In the genomic region with DNA sequence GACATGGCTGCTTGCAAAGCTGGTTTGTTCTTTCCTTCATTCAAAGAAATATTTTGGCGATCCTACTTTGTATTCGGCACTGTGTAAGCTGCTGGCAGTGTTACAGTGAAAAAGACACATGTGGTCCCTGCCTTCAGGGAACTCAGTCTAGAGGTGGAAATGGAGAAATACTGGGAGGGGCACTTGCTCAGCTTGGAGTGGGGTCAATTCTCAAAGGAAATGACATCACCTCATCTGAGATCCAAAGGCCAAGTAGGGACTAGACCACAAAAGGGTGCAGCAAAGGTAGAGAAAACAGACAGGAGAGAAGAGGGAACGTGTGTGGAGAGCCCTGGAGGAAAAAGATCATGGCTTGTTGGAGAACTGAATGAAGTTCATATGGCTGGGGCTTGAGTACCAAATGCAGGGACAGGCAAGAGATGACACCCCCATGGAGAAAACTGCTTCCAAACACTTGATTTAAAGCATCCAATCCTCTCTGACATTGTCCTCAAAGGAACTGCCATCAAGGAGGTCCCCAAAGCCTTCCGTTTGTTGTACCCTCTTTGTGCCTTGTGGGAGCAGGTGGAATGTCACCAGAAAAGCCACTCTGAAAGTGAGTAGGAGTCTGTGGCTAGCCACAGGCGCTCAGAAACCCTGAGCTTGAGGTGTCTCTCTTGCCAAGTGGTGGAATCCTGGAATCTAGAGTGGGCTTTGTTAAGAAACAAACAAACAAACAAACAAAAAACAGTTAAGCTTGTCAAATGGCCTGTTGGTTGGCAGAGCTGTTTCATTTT, we compare ENCODE assay signal across 11 cellular contexts. TPM values are rescaled to one million over a fixed set of nuclear protein-coding genes. Genes with fewer than 3 reads are reported as not detected.
DNase-seq lines count a peak whose midpoint lies in the region; ATAC-seq, FAIRE-seq and TF ChIP-seq lines count a peak whose summit lies in the region.
"Had no signal": no experiment of that assay in that cellular context is flagged by ENCODE, and none has a peak within 500 bp of the region (broad histone marks: within the 10 kb centered on the region; RNA-seq: fewer than 3 reads in every experiment).

No MANE protein-coding gene starts in this region.

- no peak overlapping the region for H3K4me3 Mint-ChIP-seq in GM23338
- H3K4me3 Mint-ChIP-seq: nephron had no signal

- H3K27ac ChIP-seq in SK-N-SH (ENCODE audit: low read depth in 2 of 2, low read length in 1 of 2) (no peak overlapping the region), small intestine (ENCODE audit: low read depth in 1 of 2, low read length in 1 of 2) (no peak overlapping the region), body of pancreas (no peak overlapping the region), GM23338 (ENCODE audit: low read depth) (no peak overlapping the region)

- peaks cover 4% of the 10 kb centered on the region for H3K27me3 Mint-ChIP-seq in GM23338 (ENCODE audit: insufficient read depth, low read depth, poor library complexity)

- TF ChIP-seq EP300 in SK-N-SH (IDR thresholded peaks at IDR 0.05; ENCODE audit: borderline replicate concordance in 1 of 2, low read depth in 1 of 2, low read length in 1 of 2), result no peak

- no peaks in the 10 kb centered on the region for H3K36me3 ChIP-seq in SK-N-SH (replicated peaks in 1 of 2; ENCODE audit: control insufficient read depth in 1 of 2, insufficient read depth in 2 of 2, low read length in 1 of 2)
- H3K36me3 ChIP-seq in small intestine (ENCODE audit: control insufficient read depth in 2 of 2, insufficient read depth in 2 of 2, low read length in 2 of 2), result peaks cover 4 to 13% of the 10 kb centered on the region in 2 donors
- no peaks in the 10 kb centered on the region for H3K36me3 ChIP-seq in body of pancreas (replicated peaks in 1 of 2; ENCODE audit: insufficient read depth in 1 of 2, low read depth in 2 of 2)
- no peaks in the 10 kb centered on the region for H3K36me3 ChIP-seq in GM23338 (ENCODE audit: insufficient read depth)

- H3K4me1 ChIP-seq in SK-N-SH (ENCODE audit: control insufficient read depth in 1 of 2, insufficient read depth in 2 of 2, low read depth in 1 of 2, low read length in 1 of 2) (0 out of 4 replicates have a peak, but pooled peaks cover 0 to 6% of the 10 kb centered on the region in 2 experiments), small intestine (ENCODE audit: control insufficient read depth in 2 of 2, insufficient read depth in 1 of 2, low read depth in 1 of 2, low read length in 1 of 2) (no peaks in the 10 kb centered on the region), body of pancreas (no peaks in the 10 kb centered on the region), GM23338 (ENCODE audit: insufficient read depth) (no peaks in the 10 kb centered on the region)

- H3K27me3 ChIP-seq in SK-N-SH (ENCODE audit: insufficient read depth), result no peaks in the 10 kb centered on the region
- no peaks in the 10 kb centered on the region for H3K27me3 ChIP-seq in small intestine (ENCODE audit: control insufficient read depth in 2 of 2, insufficient read depth in 2 of 2, low read length in 2 of 2)
- H3K27me3 ChIP-seq in body of pancreas, result no peaks in the 10 kb centered on the region
- no peaks in the 10 kb centered on the region for H3K27me3 ChIP-seq in GM23338 (ENCODE audit: insufficient read depth)

- no peak overlapping the region for H3K4me3 ChIP-seq in SK-N-SH (ENCODE audit: low read depth in 2 of 2, low read length in 1 of 2)
- H3K4me3 ChIP-seq in fibroblast of mammary gland (ENCODE audit: control insufficient read depth, low read depth, low read length), result peak overlapping the region; percentile 1
- no peak overlapping the region for H3K4me3 ChIP-seq in small intestine (ENCODE audit: low read depth in 1 of 2, low read length in 2 of 2)
- no peak overlapping the region for H3K4me3 ChIP-seq in body of pancreas
- H3K4me3 ChIP-seq in GM23338, result no peak overlapping the region

- no peak overlapping the region for H3K9ac ChIP-seq in SK-N-SH

- TF ChIP-seq CTCF in SK-N-SH (IDR thresholded peaks at IDR 0.05) (no peak), fibroblast of mammary gland (conservative IDR thresholded peaks at IDR 0.05; ENCODE audit: control insufficient read depth, insufficient read depth, low read depth, low read length) (no peak), body of pancreas (IDR thresholded peaks at IDR 0.05) (no peak), GM23338 (conservative IDR thresholded peaks at IDR 0.05; ENCODE audit: low read depth in 2 of 2) (no peak)

- peak; percentile 58 for DNase-seq in NCI-H2029 (lab: John Stamatoyannopoulos, UW)
- no peak for DNase-seq in NCI-H2029 treated with DMSO at 0.1 percent for 48 hours (lab: John Stamatoyannopoulos, UW)
- DNase-seq in SK-N-SH, result no peak
- peak; percentile 80 for DNase-seq in fibroblast of mammary gland (ENCODE audit: low read depth)
- peak; percentile 48 for DNase-seq in small intestine
- no peak for DNase-seq in NCI-H1436 treated with DMSO at 0.1 percent for 48 hours (lab: John Stamatoyannopoulos, UW)
- no peak for DNase-seq in body of pancreas
- no peak for DNase-seq in GM23338 (ENCODE audit: low spot score)
- DNase-seq: NCI-H774 had no signal

- H3K9me3 ChIP-seq in SK-N-SH, result no peaks in the 10 kb centered on the region
- H3K9me3 ChIP-seq in small intestine (ENCODE audit: control insufficient read depth, low read depth), result no peaks in the 10 kb centered on the region
- H3K9me3 ChIP-seq in body of pancreas, result no peaks in the 10 kb centered on the region

- H3K9me2 ChIP-seq in SK-N-SH, result no peaks in the 10 kb centered on the region
- H3K9me2 ChIP-seq in GM23338 (ENCODE audit: insufficient read depth), result no peaks in the 10 kb centered on the region

- intact Hi-C loops in body of pancreas (cut with DNase I), result no loop called here

- H2AFZ ChIP-seq in SK-N-SH (ENCODE audit: low read depth) (peak overlapping the region; percentile 38; the same call in 1 of the 2 replicates), GM23338 (no peak overlapping the region)

- H3K4me1 Mint-ChIP-seq in GM23338, result no peaks in the 10 kb centered on the region

- 69% methylated on average over 5 of the region's 5 CpGs for WGBS in SK-N-SH (ENCODE audit: low lambda C conversion rate)
- WGBS in small intestine, 3 donors, result 60 to 62% (median 60%) methylated on average over 5 of the region's 5 CpGs
- WGBS in body of pancreas, 2 donors, result 65% methylated on average over 5 of the region's 5 CpGs

- ATAC-seq in body of pancreas, result no peak
- no peak for ATAC-seq in GM23338

- H4K20me1 ChIP-seq in SK-N-SH (ENCODE audit: insufficient read depth) (no peaks in the 10 kb centered on the region), GM23338 (replicated peaks; ENCODE audit: insufficient read depth) (no peaks in the 10 kb centered on the region)

- no peak for FAIRE-seq in small intestine (lab: Jason Lieb, UNC)

- no peak overlapping the region for H3K27ac Mint-ChIP-seq in GM23338

- H3F3A ChIP-seq in SK-N-SH (replicated peaks; ENCODE audit: insufficient read depth) (no peaks in the 10 kb centered on the region), GM23338 (replicated peaks; ENCODE audit: low read depth) (no peaks in the 10 kb centered on the region)

- no peaks in the 10 kb centered on the region for H3K36me3 Mint-ChIP-seq in GM23338 (ENCODE audit: low read depth)

- POLR2A ChIA-PET in SK-N-SH (lab: Yijun Ruan, JAX), result no interaction called here

- TF ChIP-seq RAD21 in SK-N-SH (IDR thresholded peaks at IDR 0.05; ENCODE audit: low read length), result no peak

- H3K9me3 Mint-ChIP-seq in GM23338, result no peaks in the 10 kb centered on the region; the same call in 1 of the 3 replicates
- H3K9me3 Mint-ChIP-seq: nephron had no signal

- CTCF ChIA-PET in SK-N-SH (lab: Yijun Ruan, JAX), result interaction anchor here (1.2 kb wide), 1 partner anchor 26 kb away, joined by 5 read pairs; no protein-coding TSS in a partner anchor

- no peaks in the 10 kb centered on the region for H3K79me2 ChIP-seq in SK-N-SH (ENCODE audit: insufficient read depth)
- H3K79me2 ChIP-seq in GM23338 (replicated peaks; ENCODE audit: insufficient read depth), result no peaks in the 10 kb centered on the region

- TF ChIP-seq POLR2A in body of pancreas (IDR thresholded peaks at IDR 0.05), result no peak

- H3K4me2 ChIP-seq in SK-N-SH (no peak overlapping the region), GM23338 (no peak overlapping the region)

TF ChIP-seq in SK-N-SH, 30 proteins besides CTCF, POLR2A, EP300 and RAD21 (continues in another document):
- no peak for TF ChIP-seq FOXM1 (IDR thresholded peaks at IDR 0.05; ENCODE audit: low read depth)
- TF ChIP-seq MXI1 (IDR thresholded peaks at IDR 0.05; ENCODE audit: low read depth, low read length), result no peak
- TF ChIP-seq MEF2A (IDR thresholded peaks at IDR 0.05; ENCODE audit: borderline replicate concordance, low read depth), result no peak

TF ChIP-seq in GM23338, 12 proteins besides CTCF, POLR2A, EP300 and RAD21 (continues in another document):
- TF ChIP-seq NANOG (IDR thresholded peaks at IDR 0.05; ENCODE audit: borderline replicate concordance), result no peak

RNA-seq across cellular contexts. Expression of gene TDRD10, which starts 48.3 kb away (rescaled TPM):
- polyA plus RNA-seq in SK-N-SH (2012; rRNA removed) (not detected in 2 replicates), small intestine (1 to 10 TPM in 1 of 3 donors, under 1 TPM in 1, not detected in 1; 0.81 to 3.4 TPM), GM23338 (2016; fragmentation: Nextera tagmentation; extraction: Ambion mirVana) (0.19 and 0.29 TPM in 2 replicates)
- not detected in 2 replicates for polyA plus RNA-seq in SK-N-SH (2012; cell fraction: cytosol; rRNA removed)
- polyA plus RNA-seq in SK-N-SH (2012; cell fraction: nucleus; rRNA removed), result not detected in 2 replicates
- 1 to 10 TPM in 1 of 2 donors, under 1 TPM in 1; 0.52 to 2.6 TPM for total RNA-seq in body of pancreas
- not detected in 2 replicates for total RNA-seq in GM23338 (2014; rRNA removed; shearing (Covaris generic))
- total RNA-seq: A673 had no signal

RNA-seq across cellular contexts. Expression of gene SHE, which starts 48.4 kb away (rescaled TPM):
- polyA plus RNA-seq in SK-N-SH (2012; rRNA removed), result not detected in 2 replicates
- not detected in 2 replicates for polyA plus RNA-seq in SK-N-SH (2012; cell fraction: cytosol; rRNA removed)
- polyA plus RNA-seq in SK-N-SH (2012; cell fraction: nucleus; rRNA removed), result not detected in 2 replicates
- 10 to 100 TPM in 1 of 3 donors, 1 to 10 TPM in 1, under 1 TPM in 1; 0.67 to 15.5 (median 2.4) TPM for polyA plus RNA-seq in small intestine
- total RNA-seq in body of pancreas, result 1 to 10 TPM; 2.6 to 4.2 TPM
- total RNA-seq in GM23338 (2014; rRNA removed; shearing (Covaris generic)), result 0.43 and 0.69 TPM in 2 replicates
- 0.16 and 0.23 TPM in 2 replicates for polyA plus RNA-seq in GM23338 (2016; fragmentation: Nextera tagmentation; extraction: Ambion mirVana)

RNA-seq across cellular contexts. Expression of gene IL6R, which starts 48.6 kb away (rescaled TPM):
- polyA plus RNA-seq in SK-N-SH (2012; rRNA removed), result 1.4 and 2.8 TPM in 2 replicates
- 0.97 and 1.5 TPM in 2 replicates for polyA plus RNA-seq in SK-N-SH (2012; cell fraction: cytosol; rRNA removed)
- polyA plus RNA-seq in SK-N-SH (2012; cell fraction: nucleus; rRNA removed), result 1.8 and 3.7 TPM in 2 replicates
- 10 to 100 TPM; 10.7 to 21.2 (median 11.6) TPM for polyA plus RNA-seq in small intestine
- 10 to 100 TPM in 1 of 2 donors, 1 to 10 TPM in 1; 5.9 to 13.5 TPM for total RNA-seq in body of pancreas
- total RNA-seq in GM23338 (2014; rRNA removed; shearing (Covaris generic)), result 3.2 and 13.8 TPM in 2 replicates
- 1.0 and 1.2 TPM in 2 replicates for polyA plus RNA-seq in GM23338 (2016; fragmentation: Nextera tagmentation; extraction: Ambion mirVana)

Comparison
In these comparisons a context has a peak if more than half of its experiments do, and no peak if none do; other contexts are left out.
1. DNase-seq: peak in NCI-H2029 (single experiment), fibroblast of mammary gland (single experiment) and small intestine (single experiment); none in NCI-H2029 treated with DMSO at 0.1 percent for 48 hours (single experiment), SK-N-SH (single experiment), NCI-H1436 treated with DMSO at 0.1 percent for 48 hours (single experiment), body of pancreas (0 of 4) and GM23338 (single experiment).